Comparison of ENCODE assay signal across 21 cellular contexts in the genomic region with DNA sequence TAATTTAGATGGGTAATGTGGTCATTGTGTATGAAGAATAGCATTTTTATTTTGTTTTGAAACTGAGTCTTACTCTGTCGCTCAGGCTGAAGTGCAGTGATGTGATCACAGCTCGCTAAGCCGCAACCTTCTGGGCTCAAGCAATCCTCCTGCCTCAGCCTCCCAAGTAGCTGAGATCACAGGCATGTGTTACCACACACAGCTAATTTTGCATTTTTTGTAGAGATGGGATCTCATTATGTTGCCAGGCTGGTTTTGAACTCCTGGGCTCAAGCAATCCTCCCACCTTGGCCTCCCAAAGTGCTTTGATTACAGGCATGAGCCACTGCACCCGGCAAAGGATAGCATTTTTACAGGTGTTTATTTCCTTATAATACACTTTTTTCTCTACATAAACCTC. TPM values are rescaled to one million over a fixed set of nuclear protein-coding genes. Genes with fewer than 3 reads are reported as not detected.
DNase-seq lines count a peak whose midpoint lies in the region; ATAC-seq and TF ChIP-seq lines count a peak whose summit lies in the region.
"Had no signal": no experiment of that assay in that cellular context is flagged by ENCODE, and none has a peak within 500 bp of the region (broad histone marks: within the 10 kb centered on the region; RNA-seq: fewer than 3 reads in every experiment).

No MANE protein-coding gene starts in this region.

- no peak overlapping the region for H3K4me3 Mint-ChIP-seq in activated T-cell treated with anti-CD3 and anti-CD28 coated beads, Interleukin-2, amount 50 U/mL, for 4 hours
- H3K4me3 Mint-ChIP-seq: B cell; CD14-positive monocyte; CD4-positive, alpha-beta T cell; CD8-positive, alpha-beta memory T cell had no signal

- H3K36me3 Mint-ChIP-seq in activated T-cell treated with anti-CD3 and anti-CD28 coated beads, Interleukin-2, amount 50 U/mL, for 4 hours (ENCODE audit: insufficient read depth) = no peaks in the 10 kb centered on the region
- H3K36me3 Mint-ChIP-seq: CD14-positive monocyte; CD8-positive, alpha-beta memory T cell had no signal

- H3K9me3 ChIP-seq in HEK293 (ENCODE audit: control insufficient read depth, insufficient read depth, low read depth, low read length) = no peaks in the 10 kb centered on the region
- H3K9me3 ChIP-seq: BLaER1, HAP-1 had no signal

- POLR2A ChIA-PET in HEK293 (lab: Yijun Ruan, JAX) = no interaction called here

- H3K4me1 Mint-ChIP-seq in activated T-cell treated with anti-CD3 and anti-CD28 coated beads, Interleukin-2, amount 50 U/mL, for 4 hours (ENCODE audit: low read depth) = no peaks in the 10 kb centered on the region
- H3K4me1 Mint-ChIP-seq: B cell; CD14-positive monocyte; CD8-positive, alpha-beta memory T cell had no signal

- CTCF ChIA-PET in HEK293 (lab: Yijun Ruan, JAX) = interaction anchor here (1.9 kb wide), 1 partner anchor 26 kb away, joined by 4 read pairs; no protein-coding TSS in a partner anchor

- H3K27ac ChIP-seq in HEK293 (ENCODE audit: extremely low read depth, low read depth, low read length) = no peak overlapping the region
- H3K27ac ChIP-seq: BLaER1 had no signal

- no peaks in the 10 kb centered on the region for H3K9me3 Mint-ChIP-seq in activated T-cell treated with anti-CD3 and anti-CD28 coated beads, Interleukin-2, amount 50 U/mL, for 4 hours
- H3K9me3 Mint-ChIP-seq: CD4-positive, alpha-beta T cell; CD8-positive, alpha-beta memory T cell had no signal

- ATAC-seq in HG02981 (IDR thresholded peaks at IDR 0.05; ENCODE audit: unreplicated experiment) (no peak), GM19463 (IDR thresholded peaks at IDR 0.05; ENCODE audit: unreplicated experiment) (no peak), HG02571 (IDR thresholded peaks at IDR 0.05; ENCODE audit: unreplicated experiment) (no peak)
- no peak for ATAC-seq in activated T-cell treated with anti-CD3 and anti-CD28 coated beads, Interleukin-2, amount 50 U/mL, for 4 hours
- ATAC-seq: GM12878 had no signal

- peak; percentile 13 for DNase-seq in amniotic epithelial cell (ENCODE audit: low read depth)
- peak; percentile 21 for DNase-seq in kidney tubule cell (ENCODE audit: low spot score)
- peak; percentile 4 for DNase-seq in renal cortical epithelial cell (ENCODE audit: low read depth)
- no peak for DNase-seq in activated T-cell treated with anti-CD3 and anti-CD28 coated beads, Interleukin-2, amount 50 U/mL, for 4 hours
- DNase-seq: CD4-positive, alpha-beta T cell; CD8-positive, alpha-beta memory T cell; DMS 273 treated with DMSO at 0.1 percent for 48 hours; DMS79; EL; GDM1; GOT3 had no signal

- no peak overlapping the region for H3K4me3 ChIP-seq in HEK293 (ENCODE audit: low read depth, low read length)
- H3K4me3 ChIP-seq: BLaER1, GM12878, HAP-1 had no signal

- H3K36me3 ChIP-seq in HEK293 (ENCODE audit: control insufficient read depth in 2 of 2, insufficient read depth in 1 of 2, low read length in 2 of 2) = no peaks in the 10 kb centered on the region
- H3K36me3 ChIP-seq: BLaER1, HAP-1 had no signal

- H3K27me3 Mint-ChIP-seq in activated T-cell treated with anti-CD3 and anti-CD28 coated beads, Interleukin-2, amount 50 U/mL, for 4 hours (ENCODE audit: low read depth) = peaks cover 8% of the 10 kb centered on the region

- H3K4me1 ChIP-seq in HEK293 (ENCODE audit: control insufficient read depth, insufficient read depth, low read length) = no peaks in the 10 kb centered on the region
- H3K4me1 ChIP-seq: HAP-1 had no signal

- no peak for TF ChIP-seq CTCF in HEK293 (tag by site-specific recombination; IDR thresholded peaks at IDR 0.05)

TF ChIP-seq in HEK293, 187 proteins besides CTCF, POLR2A, EP300 and RAD21:
- TF ChIP-seq KLF9 (tag by site-specific recombination; IDR thresholded peaks at IDR 0.05; ENCODE audit: low read depth) (no peak), ZNF146 (tag by site-specific recombination; IDR thresholded peaks at IDR 0.05) (no peak), ZNF416 (tag by site-specific recombination; IDR thresholded peaks at IDR 0.05) (no peak), ZNF660 (tag by site-specific recombination; IDR thresholded peaks at IDR 0.05) (no peak), ZNF19 (tag by site-specific recombination; IDR thresholded peaks at IDR 0.05; ENCODE audit: low read depth) (no peak), GLIS1 (tag by site-specific recombination; IDR thresholded peaks at IDR 0.05) (peak; percentile 42; the same call in 1 of the 2 replicates)
- TF ChIP-seq, protein P1, sequence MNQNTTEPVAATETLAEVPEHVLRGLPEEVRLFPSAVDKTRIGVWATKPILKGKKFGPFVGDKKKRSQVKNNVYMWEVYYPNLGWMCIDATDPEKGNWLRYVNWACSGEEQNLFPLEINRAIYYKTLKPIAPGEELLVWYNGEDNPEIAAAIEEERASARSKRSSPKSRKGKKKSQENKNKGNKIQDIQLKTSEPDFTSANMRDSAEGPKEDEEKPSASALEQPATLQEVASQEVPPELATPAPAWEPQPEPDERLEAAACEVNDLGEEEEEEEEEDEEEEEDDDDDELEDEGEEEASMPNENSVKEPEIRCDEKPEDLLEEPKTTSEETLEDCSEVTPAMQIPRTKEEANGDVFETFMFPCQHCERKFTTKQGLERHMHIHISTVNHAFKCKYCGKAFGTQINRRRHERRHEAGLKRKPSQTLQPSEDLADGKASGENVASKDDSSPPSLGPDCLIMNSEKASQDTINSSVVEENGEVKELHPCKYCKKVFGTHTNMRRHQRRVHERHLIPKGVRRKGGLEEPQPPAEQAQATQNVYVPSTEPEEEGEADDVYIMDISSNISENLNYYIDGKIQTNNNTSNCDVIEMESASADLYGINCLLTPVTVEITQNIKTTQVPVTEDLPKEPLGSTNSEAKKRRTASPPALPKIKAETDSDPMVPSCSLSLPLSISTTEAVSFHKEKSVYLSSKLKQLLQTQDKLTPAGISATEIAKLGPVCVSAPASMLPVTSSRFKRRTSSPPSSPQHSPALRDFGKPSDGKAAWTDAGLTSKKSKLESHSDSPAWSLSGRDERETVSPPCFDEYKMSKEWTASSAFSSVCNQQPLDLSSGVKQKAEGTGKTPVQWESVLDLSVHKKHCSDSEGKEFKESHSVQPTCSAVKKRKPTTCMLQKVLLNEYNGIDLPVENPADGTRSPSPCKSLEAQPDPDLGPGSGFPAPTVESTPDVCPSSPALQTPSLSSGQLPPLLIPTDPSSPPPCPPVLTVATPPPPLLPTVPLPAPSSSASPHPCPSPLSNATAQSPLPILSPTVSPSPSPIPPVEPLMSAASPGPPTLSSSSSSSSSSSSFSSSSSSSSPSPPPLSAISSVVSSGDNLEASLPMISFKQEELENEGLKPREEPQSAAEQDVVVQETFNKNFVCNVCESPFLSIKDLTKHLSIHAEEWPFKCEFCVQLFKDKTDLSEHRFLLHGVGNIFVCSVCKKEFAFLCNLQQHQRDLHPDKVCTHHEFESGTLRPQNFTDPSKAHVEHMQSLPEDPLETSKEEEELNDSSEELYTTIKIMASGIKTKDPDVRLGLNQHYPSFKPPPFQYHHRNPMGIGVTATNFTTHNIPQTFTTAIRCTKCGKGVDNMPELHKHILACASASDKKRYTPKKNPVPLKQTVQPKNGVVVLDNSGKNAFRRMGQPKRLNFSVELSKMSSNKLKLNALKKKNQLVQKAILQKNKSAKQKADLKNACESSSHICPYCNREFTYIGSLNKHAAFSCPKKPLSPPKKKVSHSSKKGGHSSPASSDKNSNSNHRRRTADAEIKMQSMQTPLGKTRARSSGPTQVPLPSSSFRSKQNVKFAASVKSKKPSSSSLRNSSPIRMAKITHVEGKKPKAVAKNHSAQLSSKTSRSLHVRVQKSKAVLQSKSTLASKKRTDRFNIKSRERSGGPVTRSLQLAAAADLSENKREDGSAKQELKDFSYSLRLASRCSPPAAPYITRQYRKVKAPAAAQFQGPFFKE (tag by site-specific recombination; IDR thresholded peaks at IDR 0.05; ENCODE audit: borderline replicate concordance) = no peak
TF ChIP-seq in HEK293: peak in this region for 1.

RNA-seq across cellular contexts. Expression of a gene that starts 36.6 kb away (rescaled TPM):
- total RNA-seq in renal cortical epithelial cell = not detected in 2 replicates
- not detected for total RNA-seq in activated T-cell treated with anti-CD3 and anti-CD28 coated beads, Interleukin-2, amount 50 U/mL, for 4 hours
- total RNA-seq: A172; B cell; CD4-positive, alpha-beta T cell; CD8-positive, alpha-beta memory T cell; GM12878 had no signal
